ENCODE assay signal across 23 cellular contexts in genomic region chr5:136776022-136776927, GRCh38.
DNase-seq lines count a peak whose midpoint lies in the region; ATAC-seq, FAIRE-seq and TF ChIP-seq lines count a peak whose summit lies in the region.
"Had no signal": no experiment of that assay in that cellular context is flagged by ENCODE, and none has a peak within 500 bp of the region (broad histone marks: within the 10 kb centered on the region; RNA-seq: fewer than 3 reads in every experiment).

No MANE protein-coding gene starts in this region.

- H3K14ac ChIP-seq in IMR-90 (replicated peaks; ENCODE audit: low read depth, low read length) (no peak overlapping the region), H1 (ENCODE audit: insufficient read length) (no peak overlapping the region)

- POLR2A ChIA-PET in IMR-90 (lab: Charles Lee; ENCODE audit: unreplicated experiment) (no interaction called here), H1 (lab: Charles Lee; ENCODE audit: partially characterized antibody) (no interaction called here)

- H3K18ac ChIP-seq in IMR-90 (ENCODE audit: low read depth, low read length) = peak overlapping the region; percentile 89; the same call in 1 of the 2 replicates
- H3K18ac ChIP-seq in H1 (ENCODE audit: extremely low read depth, low read length) = peak overlapping the region; percentile 66; the same call in 1 of the 2 replicates

- H3K27ac ChIP-seq in IMR-90 (ENCODE audit: insufficient read depth, low read length) (peak overlapping the region; percentile 49; the same call in 1 of the 2 replicates), H1 (ENCODE audit: low read depth, low read length) (no peak overlapping the region)
- H3K27ac ChIP-seq: body of pancreas, C4-2B, thyroid gland had no signal

- DNase-seq in AG10803 (ENCODE audit: low read depth) (peak; percentile 45), IMR-90 (peak; percentile 44), H1 (ENCODE audit: low read depth in 1 of 2, low spot score in 2 of 2) (no peak), kidney glomerular epithelial cell (lab: John Stamatoyannopoulos, UW) (peak; percentile 46), COLO829 (ENCODE audit: low spot score) (no peak), H4 (ENCODE audit: low spot score) (no peak), NAMALWA (ENCODE audit: low spot score) (no peak)
- no peak for DNase-seq in stimulated activated CD4-positive, alpha-beta T cell treated with anti-CD3 and anti-CD28 coated beads, Interleukin-15, amount 100 ng/mL, for 24 hours
- DNase-seq: activated CD4-positive, CD25-positive, alpha-beta regulatory T cell; activated CD8-positive, alpha-beta T cell treated with anti-CD3 and anti-CD28 coated beads for 36 hours; activated naive CD4-positive, alpha-beta T cell treated with anti-CD3 and anti-CD28 coated beads, Interleukin-2, amount 10 ng/mL, durations not matched to agents 7 days and 5 days; activated T-cell treated with anti-CD3 and anti-CD28 coated beads, Interleukin-2, amount 50 U/mL, for 24 hours; body of pancreas; erythroblast; head of caudate nucleus; NCI-H2081 treated with DMSO at 0.1 percent for 48 hours; SHP77 treated with DMSO at 0.1 percent for 48 hours; stimulated activated CD4-positive, alpha-beta T cell treated with anti-CD3 and anti-CD28 coated beads, Interleukin-12 subunit alpha, Interleukin-12 subunit beta, amount 100 ng/mL, for 4 hours; thyroid gland had no signal

- no peak overlapping the region for H3K23ac ChIP-seq in IMR-90 (ENCODE audit: low read depth, low read length)
- H3K23ac ChIP-seq in H1 (ENCODE audit: insufficient read length) = no peak overlapping the region

- ATAC-seq in IMR-90 (ENCODE audit: low read depth) = peak; percentile 73
- ATAC-seq: activated CD8-positive, alpha-beta T cell treated with anti-CD3 and anti-CD28 coated beads for 36 hours; body of pancreas had no signal

- no peak for TF ChIP-seq EP300 in H1 (IDR thresholded peaks at IDR 0.05; ENCODE audit: borderline replicate concordance in 1 of 2, low read depth in 2 of 2, low read length in 2 of 2)

- H3K4me2 ChIP-seq in IMR-90 (ENCODE audit: low read depth, low read length) = no peak overlapping the region; the same call in 1 of the 2 replicates
- peak overlapping the region; percentile 21 to 31; a peak in 2 of 4 replicates for H3K4me2 ChIP-seq in H1 (ENCODE audit: insufficient read depth in 1 of 2, low read depth in 2 of 2, low read length in 2 of 2)

- H2BK15ac ChIP-seq in IMR-90 (ENCODE audit: low read depth, low read length) (no peak overlapping the region), H1 (ENCODE audit: low read length) (no peak overlapping the region)

- H4K20me1 ChIP-seq in IMR-90 (ENCODE audit: insufficient read depth, low read length) (no peaks in the 10 kb centered on the region), H1 (replicated peaks in 1 of 2; ENCODE audit: control insufficient read depth in 1 of 2, insufficient read depth in 2 of 2, low read length in 2 of 2) (no peaks in the 10 kb centered on the region)

- H3K9ac ChIP-seq in IMR-90 (ENCODE audit: low read depth, low read length) (no peak overlapping the region), H1 (replicated peaks in 1 of 4; ENCODE audit: extremely low read depth in 1 of 4, low read depth in 3 of 4, low read length in 3 of 4) (no peak overlapping the region)

- H2BK20ac ChIP-seq in IMR-90 (ENCODE audit: low read depth, low read length) (peak overlapping the region; percentile 46), H1 (ENCODE audit: low read length) (no peak overlapping the region)

- TF ChIP-seq CTCF in AG10803 (conservative IDR thresholded peaks at IDR 0.05; ENCODE audit: low read length) (no peak), IMR-90 (conservative IDR thresholded peaks at IDR 0.05; ENCODE audit: low read depth, low read length) (no peak), H1 (IDR thresholded peaks at IDR 0.05; ENCODE audit: control extremely low read depth in 1 of 3, insufficient read depth in 1 of 3, low read depth in 1 of 3, low read length in 3 of 3) (no peak)

- no peak for FAIRE-seq in H1 (lab: Jason Lieb, UNC)
- FAIRE-seq: A204.1, islet of Langerhans had no signal

- H3K56ac ChIP-seq in IMR-90 (ENCODE audit: extremely low read depth, insufficient read depth, low read length) = no peak overlapping the region
- no peak overlapping the region for H3K56ac ChIP-seq in H1 (replicated peaks; ENCODE audit: insufficient read length, low read depth, low read length)

- BruUV-seq in IMR-90 (replicated peaks; lab: Mats Ljungman, UMichigan) = no TSS peak

- H2BK5ac ChIP-seq in IMR-90 (ENCODE audit: low read depth, low read length, poor library complexity, severe bottlenecking) = peak overlapping the region; percentile 70
- H2BK5ac ChIP-seq in H1 (ENCODE audit: low read depth, low read length) = no peak overlapping the region; the same call in 1 of the 2 replicates

- WGBS in IMR-90 (ENCODE audit: extremely low coverage in 2 of 2, insufficient read length in 1 of 2), 2 experiments = 10% methylated on average over 2 of the region's 4 CpGs; no CpG with 5 or more reads in 1 of the 2 experiments
- 54% methylated on average over 4 of the region's 4 CpGs; no CpG with 5 or more reads in 1 of the 2 experiments for WGBS in H1 (ENCODE audit: extremely low coverage in 1 of 2, insufficient coverage in 1 of 2, insufficient read length in 1 of 2, insufficient replicate concordance in 2 of 2, low coverage in 1 of 2, low lambda C conversion rate in 2 of 2, missing lambda C conversion rate in 1 of 2), 2 experiments

- no peaks in the 10 kb centered on the region for H3K79me1 ChIP-seq in IMR-90 (ENCODE audit: low read depth in 1 of 2, low read length in 2 of 2)
- H3K79me1 ChIP-seq in H1 (ENCODE audit: low read depth, low read length) = no peaks in the 10 kb centered on the region

- H3K79me2 ChIP-seq in H1 (ENCODE audit: control insufficient read depth in 1 of 2, insufficient read depth in 2 of 2, low read length in 2 of 2) = no peaks in the 10 kb centered on the region

- TF ChIP-seq POLR2A in IMR-90 (IDR thresholded peaks at IDR 0.05; ENCODE audit: low read depth, low read length) (no peak), H1 (IDR thresholded peaks at IDR 0.05; ENCODE audit: control extremely low read depth in 1 of 2, low read depth in 2 of 2, low read length in 2 of 2) (no peak)

- H3K9me1 ChIP-seq in IMR-90 (ENCODE audit: insufficient read depth, low read length) = no peaks in the 10 kb centered on the region

- no peaks in the 10 kb centered on the region for H3K27me3 ChIP-seq in IMR-90 (ENCODE audit: control insufficient read depth, insufficient read depth, low read length)
- peaks cover 0 to 2% (median 0%) of the 10 kb centered on the region in 4 experiments; a peak in 1 of 7 replicates for H3K27me3 ChIP-seq in H1 (replicated peaks in 1 of 4; ENCODE audit: control insufficient read depth in 3 of 4, extremely low read depth in 1 of 4, insufficient read depth in 3 of 4, low read length in 3 of 4)
- H3K27me3 ChIP-seq: body of pancreas, thyroid gland had no signal

- H3K9me3 ChIP-seq in IMR-90 (ENCODE audit: control insufficient read depth, insufficient read depth, low read length) = peaks cover 2% of the 10 kb centered on the region
- H3K9me3 ChIP-seq in H1 (ENCODE audit: insufficient read depth in 2 of 2, low read depth in 1 of 2, low read length in 1 of 2) = no peaks in the 10 kb centered on the region
- H3K9me3 ChIP-seq: body of pancreas, thyroid gland had no signal

- H3K4me1 ChIP-seq in IMR-90 (ENCODE audit: control insufficient read depth, insufficient read depth, low read length) (peaks cover 1% of the 10 kb centered on the region), H1 (replicated peaks in 1 of 4; ENCODE audit: control insufficient read depth in 3 of 4, insufficient read depth in 4 of 4, low read length in 3 of 4) (peaks cover 0 to 7% (median 1%) of the 10 kb centered on the region in 4 experiments; a peak in 2 of 7 replicates)
- H3K4me1 ChIP-seq: body of pancreas, thyroid gland had no signal

- no peak overlapping the region for H3K4ac ChIP-seq in IMR-90 (ENCODE audit: low read depth, low read length)
- no peak overlapping the region for H3K4ac ChIP-seq in H1 (replicated peaks; ENCODE audit: insufficient read length, low read depth, low read length)

- H3K4me3 ChIP-seq in AG10803 (ENCODE audit: low read length) (no peak overlapping the region), IMR-90 (ENCODE audit: insufficient read depth, low read depth, low read length) (no peak overlapping the region), H1 (ENCODE audit: extremely low read depth in 1 of 4, insufficient read depth in 2 of 4, low read depth in 3 of 4, low read length in 4 of 4) (peak overlapping the region in 1 of 4 experiments; percentile 6; a peak in 1 of 8 replicates)
- H3K4me3 ChIP-seq: body of pancreas, lung, thyroid gland had no signal

- H4K5ac ChIP-seq in IMR-90 (ENCODE audit: low read depth, low read length) (peak overlapping the region; percentile 42; the same call in 1 of the 2 replicates), H1 (ENCODE audit: insufficient read length, low read depth, low read length) (no peak overlapping the region)

- H3K23me2 ChIP-seq in H1 (ENCODE audit: low read depth, low read length) = no peaks in the 10 kb centered on the region

- no peak overlapping the region; the same call in 1 of the 2 replicates for H2BK12ac ChIP-seq in H1 (ENCODE audit: low read depth, low read length)

- H2AFZ ChIP-seq in IMR-90 (replicated peaks; ENCODE audit: low read length, poor library complexity) = no peak overlapping the region
- no peak overlapping the region for H2AFZ ChIP-seq in H1 (ENCODE audit: low read length)

- H4K8ac ChIP-seq in IMR-90 (ENCODE audit: low read depth in 2 of 2, low read length in 2 of 2) = peak overlapping the region in 1 of 2 experiments; percentile 32; a peak in 1 of 4 replicates
- no peak overlapping the region for H4K8ac ChIP-seq in H1 (ENCODE audit: extremely low read depth, insufficient read depth, low read length)

- no peaks in the 10 kb centered on the region for H3K36me3 ChIP-seq in IMR-90 (ENCODE audit: control insufficient read depth, insufficient read depth, low read length)
- H3K36me3 ChIP-seq in H1 (ENCODE audit: control insufficient read depth in 2 of 4, insufficient read depth in 4 of 4, low read length in 3 of 4) = no peaks in the 10 kb centered on the region
- H3K36me3 ChIP-seq: thyroid gland had no signal

- TF ChIP-seq RAD21 in IMR-90 (IDR thresholded peaks at IDR 0.05; ENCODE audit: low read length) (no peak), H1 (IDR thresholded peaks at IDR 0.05 in 1 of 2, conservative IDR thresholded peaks at IDR 0.05 in 1 of 2; ENCODE audit: low read depth in 2 of 2, low read length in 2 of 2) (no peak)

- CTCF ChIA-PET in IMR-90 (lab: Yijun Ruan, JAX) = no interaction called here
- CTCF ChIA-PET in H1 (lab: Charles Lee; ENCODE audit: partially characterized antibody) = interaction anchor here (1.4 kb wide), 1 partner anchor 411 kb away, joined by 5 read pairs; the partner anchor contains the start of gene TRPC7

- intact Hi-C loops in IMR-90 (cut with micrococcal nuclease) = no loop called here

- peak overlapping the region; percentile 77; the same call in 1 of the 2 replicates for H4K91ac ChIP-seq in IMR-90 (ENCODE audit: insufficient read depth, low read depth, low read length)
- no peak overlapping the region for H4K91ac ChIP-seq in H1 (replicated peaks; ENCODE audit: insufficient read length, low read length)

- in situ Hi-C loops in IMR-90 (cut with MboI; ENCODE audit: low sequenced_read_pairs) = no loop called here

- H2AK5ac ChIP-seq in IMR-90 (ENCODE audit: low read depth, low read length) (no peak overlapping the region), H1 (ENCODE audit: low read depth, low read length) (no peak overlapping the region)

- H2BK120ac ChIP-seq in IMR-90 (ENCODE audit: low read depth, low read length) = peak overlapping the region; percentile 64
- H2BK120ac ChIP-seq in H1 (replicated peaks; ENCODE audit: low read depth, low read length) = no peak overlapping the region

- dilution Hi-C loops in IMR-90 (cut with HindIII; ENCODE audit: low sequenced_read_pairs, unreplicated experiment) = no loop called here

- no peak overlapping the region for H2AK9ac ChIP-seq in IMR-90 (replicated peaks; ENCODE audit: low read depth, low read length, poor library complexity)

Comparison
In these comparisons a context has a peak if more than half of its experiments do, and no peak if none do; other contexts are left out.
1. DNase-seq: peak in AG10803 (single experiment), IMR-90 (single experiment) and kidney glomerular epithelial cell (single experiment); none in H1 (0 of 2), stimulated activated CD4-positive, alpha-beta T cell treated with anti-CD3 and anti-CD28 coated beads, Interleukin-15, amount 100 ng/mL, for 24 hours (single experiment), COLO829 (single experiment), H4 (single experiment) and NAMALWA (single experiment).